1 cellular context compared by ENCODE assay signal in the genomic region with DNA sequence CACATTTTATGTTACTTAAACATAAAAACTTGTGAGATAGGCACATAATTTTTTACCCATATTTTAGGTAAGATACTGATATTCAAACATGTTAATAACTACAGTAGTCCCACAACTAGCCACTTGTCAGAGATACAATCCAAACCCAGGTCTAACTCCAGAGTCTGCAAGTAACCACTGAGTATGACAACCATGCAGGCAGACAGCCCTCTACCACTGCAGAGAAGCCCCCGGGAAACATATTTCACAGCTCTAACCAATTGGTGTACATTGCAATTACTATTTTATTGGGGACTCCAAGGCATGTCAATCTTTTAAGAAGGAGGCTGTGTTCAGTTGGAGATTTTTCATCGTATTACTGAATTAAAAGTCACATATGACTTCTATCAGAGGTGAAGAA.
TF ChIP-seq lines count a peak whose summit lies in the region.

No MANE protein-coding gene starts in this region.

TF ChIP-seq in IMR-90, 13 proteins besides CTCF, POLR2A, EP300 and RAD21 (continued from another document):
- TF ChIP-seq, protein P1, sequence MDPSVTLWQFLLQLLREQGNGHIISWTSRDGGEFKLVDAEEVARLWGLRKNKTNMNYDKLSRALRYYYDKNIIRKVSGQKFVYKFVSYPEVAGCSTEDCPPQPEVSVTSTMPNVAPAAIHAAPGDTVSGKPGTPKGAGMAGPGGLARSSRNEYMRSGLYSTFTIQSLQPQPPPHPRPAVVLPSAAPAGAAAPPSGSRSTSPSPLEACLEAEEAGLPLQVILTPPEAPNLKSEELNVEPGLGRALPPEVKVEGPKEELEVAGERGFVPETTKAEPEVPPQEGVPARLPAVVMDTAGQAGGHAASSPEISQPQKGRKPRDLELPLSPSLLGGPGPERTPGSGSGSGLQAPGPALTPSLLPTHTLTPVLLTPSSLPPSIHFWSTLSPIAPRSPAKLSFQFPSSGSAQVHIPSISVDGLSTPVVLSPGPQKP (IDR thresholded peaks at IDR 0.05; ENCODE audit: borderline replicate concordance, low read depth, low read length): no peak
- TF ChIP-seq CEBPB (IDR thresholded peaks at IDR 0.05; ENCODE audit: low read depth, low read length) (no peak), NFE2L2 (IDR thresholded peaks at IDR 0.05; ENCODE audit: low read depth, low read length) (no peak), MXI1 (IDR thresholded peaks at IDR 0.05; ENCODE audit: borderline replicate concordance, low read depth, low read length) (no peak), BHLHE40 (IDR thresholded peaks at IDR 0.05; ENCODE audit: low read depth, low read length) (no peak), SMC3 (IDR thresholded peaks at IDR 0.05; ENCODE audit: low read depth, low read length) (no peak), RFX5 (IDR thresholded peaks at IDR 0.05; ENCODE audit: low read depth, low read length) (no peak), CHD1 (IDR thresholded peaks at IDR 0.05; ENCODE audit: low read depth, low read length) (no peak), RCOR1 (IDR thresholded peaks at IDR 0.05; ENCODE audit: insufficient replicate concordance, low read length) (no peak)
